1 cellular context compared by ENCODE assay signal in genomic region chr4:1058198-1058996, GRCh38.
TF ChIP-seq lines count a peak whose summit lies in the region.

No MANE protein-coding gene starts in this region.

TF ChIP-seq in K562, 482 proteins besides CTCF, POLR2A, EP300 and RAD21:
- TF ChIP-seq ZBTB17 (CRISPR knock-in tag; IDR thresholded peaks at IDR 0.05) (no peak), NCOA4 (IDR thresholded peaks at IDR 0.05; ENCODE audit: partially characterized antibody) (no peak), ZNF449 (CRISPR knock-in tag; IDR thresholded peaks at IDR 0.05) (no peak), TEAD1 (CRISPR knock-in tag; IDR thresholded peaks at IDR 0.05) (no peak), RBM17 (IDR thresholded peaks at IDR 0.05; ENCODE audit: borderline replicate concordance, low read depth, low read length) (no peak), BRCA1 (IDR thresholded peaks at IDR 0.05) (no peak), BRCA1 (CRISPR knock-in tag; IDR thresholded peaks at IDR 0.05) (no peak), ZNF740 (CRISPR knock-in tag; IDR thresholded peaks at IDR 0.05) (peak; percentile 32; the same call in 1 of the 2 replicates), ZNF740 (tag; IDR thresholded peaks at IDR 0.05) (no peak)
